In the genomic region with DNA sequence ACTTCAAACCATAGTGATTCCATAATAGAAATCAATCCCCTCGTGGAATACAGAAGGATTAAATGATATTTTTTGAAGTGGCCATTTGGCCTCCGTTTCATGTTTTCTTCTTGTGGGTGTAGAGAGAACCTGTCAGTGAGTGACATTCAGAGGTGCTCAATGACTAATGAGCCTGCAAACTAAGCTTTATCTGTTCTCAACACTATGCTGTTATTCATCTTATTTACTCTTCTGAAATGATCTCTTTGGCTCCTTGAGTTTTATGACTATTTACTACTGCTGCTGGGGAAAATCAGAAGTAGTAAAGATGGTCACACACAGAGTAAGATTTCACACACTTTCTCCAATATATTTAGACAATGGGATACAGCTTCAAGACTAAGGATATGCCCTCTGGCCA, we compare ENCODE assay signal across 2 cellular contexts.
TF ChIP-seq lines count a peak whose summit lies in the region.

No MANE protein-coding gene starts in this region.

TF ChIP-seq in HEK293, 187 proteins besides CTCF, POLR2A, EP300 and RAD21 (continued from another document and continues in another):
- TF ChIP-seq, protein P1, sequence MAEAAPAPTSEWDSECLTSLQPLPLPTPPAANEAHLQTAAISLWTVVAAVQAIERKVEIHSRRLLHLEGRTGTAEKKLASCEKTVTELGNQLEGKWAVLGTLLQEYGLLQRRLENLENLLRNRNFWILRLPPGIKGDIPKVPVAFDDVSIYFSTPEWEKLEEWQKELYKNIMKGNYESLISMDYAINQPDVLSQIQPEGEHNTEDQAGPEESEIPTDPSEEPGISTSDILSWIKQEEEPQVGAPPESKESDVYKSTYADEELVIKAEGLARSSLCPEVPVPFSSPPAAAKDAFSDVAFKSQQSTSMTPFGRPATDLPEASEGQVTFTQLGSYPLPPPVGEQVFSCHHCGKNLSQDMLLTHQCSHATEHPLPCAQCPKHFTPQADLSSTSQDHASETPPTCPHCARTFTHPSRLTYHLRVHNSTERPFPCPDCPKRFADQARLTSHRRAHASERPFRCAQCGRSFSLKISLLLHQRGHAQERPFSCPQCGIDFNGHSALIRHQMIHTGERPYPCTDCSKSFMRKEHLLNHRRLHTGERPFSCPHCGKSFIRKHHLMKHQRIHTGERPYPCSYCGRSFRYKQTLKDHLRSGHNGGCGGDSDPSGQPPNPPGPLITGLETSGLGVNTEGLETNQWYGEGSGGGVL (tag by site-specific recombination; IDR thresholded peaks at IDR 0.05), result no peak
- TF ChIP-seq ZNF266 (tag by site-specific recombination; IDR thresholded peaks at IDR 0.05; ENCODE audit: low read depth) (no peak), ZNF670 (tag by site-specific recombination; IDR thresholded peaks at IDR 0.05; ENCODE audit: low read depth) (no peak), ZNF596 (tag by site-specific recombination; IDR thresholded peaks at IDR 0.05) (no peak), ZFP69B (tag by site-specific recombination; IDR thresholded peaks at IDR 0.05) (no peak), ZNF514 (tag by site-specific recombination; IDR thresholded peaks at IDR 0.05) (no peak), FEZF1 (tag by site-specific recombination; IDR thresholded peaks at IDR 0.05) (peak; percentile 54), ZNF621 (tag by site-specific recombination; IDR thresholded peaks at IDR 0.05) (no peak), ZNF560 (tag by site-specific recombination; IDR thresholded peaks at IDR 0.05; ENCODE audit: borderline replicate concordance) (no peak)
- TF ChIP-seq, protein P2, sequence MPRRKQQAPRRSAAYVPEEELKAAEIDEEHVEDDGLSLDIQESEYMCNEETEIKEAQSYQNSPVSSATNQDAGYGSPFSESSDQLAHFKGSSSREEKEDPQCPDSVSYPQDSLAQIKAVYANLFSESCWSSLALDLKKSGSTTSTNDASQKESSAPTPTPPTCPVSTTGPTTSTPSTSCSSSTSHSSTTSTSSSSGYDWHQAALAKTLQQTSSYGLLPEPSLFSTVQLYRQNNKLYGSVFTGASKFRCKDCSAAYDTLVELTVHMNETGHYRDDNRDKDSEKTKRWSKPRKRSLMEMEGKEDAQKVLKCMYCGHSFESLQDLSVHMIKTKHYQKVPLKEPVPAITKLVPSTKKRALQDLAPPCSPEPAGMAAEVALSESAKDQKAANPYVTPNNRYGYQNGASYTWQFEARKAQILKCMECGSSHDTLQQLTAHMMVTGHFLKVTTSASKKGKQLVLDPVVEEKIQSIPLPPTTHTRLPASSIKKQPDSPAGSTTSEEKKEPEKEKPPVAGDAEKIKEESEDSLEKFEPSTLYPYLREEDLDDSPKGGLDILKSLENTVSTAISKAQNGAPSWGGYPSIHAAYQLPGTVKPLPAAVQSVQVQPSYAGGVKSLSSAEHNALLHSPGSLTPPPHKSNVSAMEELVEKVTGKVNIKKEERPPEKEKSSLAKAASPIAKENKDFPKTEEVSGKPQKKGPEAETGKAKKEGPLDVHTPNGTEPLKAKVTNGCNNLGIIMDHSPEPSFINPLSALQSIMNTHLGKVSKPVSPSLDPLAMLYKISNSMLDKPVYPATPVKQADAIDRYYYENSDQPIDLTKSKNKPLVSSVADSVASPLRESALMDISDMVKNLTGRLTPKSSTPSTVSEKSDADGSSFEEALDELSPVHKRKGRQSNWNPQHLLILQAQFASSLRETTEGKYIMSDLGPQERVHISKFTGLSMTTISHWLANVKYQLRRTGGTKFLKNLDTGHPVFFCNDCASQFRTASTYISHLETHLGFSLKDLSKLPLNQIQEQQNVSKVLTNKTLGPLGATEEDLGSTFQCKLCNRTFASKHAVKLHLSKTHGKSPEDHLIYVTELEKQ (tag by site-specific recombination; IDR thresholded peaks at IDR 0.05; ENCODE audit: borderline replicate concordance), result peak; percentile 20; the same call in 1 of the 2 replicates
- TF ChIP-seq, protein P3, sequence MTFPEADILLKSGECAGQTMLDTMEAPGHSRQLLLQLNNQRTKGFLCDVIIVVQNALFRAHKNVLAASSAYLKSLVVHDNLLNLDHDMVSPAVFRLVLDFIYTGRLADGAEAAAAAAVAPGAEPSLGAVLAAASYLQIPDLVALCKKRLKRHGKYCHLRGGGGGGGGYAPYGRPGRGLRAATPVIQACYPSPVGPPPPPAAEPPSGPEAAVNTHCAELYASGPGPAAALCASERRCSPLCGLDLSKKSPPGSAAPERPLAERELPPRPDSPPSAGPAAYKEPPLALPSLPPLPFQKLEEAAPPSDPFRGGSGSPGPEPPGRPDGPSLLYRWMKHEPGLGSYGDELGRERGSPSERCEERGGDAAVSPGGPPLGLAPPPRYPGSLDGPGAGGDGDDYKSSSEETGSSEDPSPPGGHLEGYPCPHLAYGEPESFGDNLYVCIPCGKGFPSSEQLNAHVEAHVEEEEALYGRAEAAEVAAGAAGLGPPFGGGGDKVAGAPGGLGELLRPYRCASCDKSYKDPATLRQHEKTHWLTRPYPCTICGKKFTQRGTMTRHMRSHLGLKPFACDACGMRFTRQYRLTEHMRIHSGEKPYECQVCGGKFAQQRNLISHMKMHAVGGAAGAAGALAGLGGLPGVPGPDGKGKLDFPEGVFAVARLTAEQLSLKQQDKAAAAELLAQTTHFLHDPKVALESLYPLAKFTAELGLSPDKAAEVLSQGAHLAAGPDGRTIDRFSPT (tag by site-specific recombination; IDR thresholded peaks at IDR 0.05), result peak; percentile 24; the same call in 1 of the 2 replicates

TF ChIP-seq in K562, 482 proteins besides CTCF, POLR2A, EP300 and RAD21 (continued from another document and continues in another):
- TF ChIP-seq, protein P4, sequence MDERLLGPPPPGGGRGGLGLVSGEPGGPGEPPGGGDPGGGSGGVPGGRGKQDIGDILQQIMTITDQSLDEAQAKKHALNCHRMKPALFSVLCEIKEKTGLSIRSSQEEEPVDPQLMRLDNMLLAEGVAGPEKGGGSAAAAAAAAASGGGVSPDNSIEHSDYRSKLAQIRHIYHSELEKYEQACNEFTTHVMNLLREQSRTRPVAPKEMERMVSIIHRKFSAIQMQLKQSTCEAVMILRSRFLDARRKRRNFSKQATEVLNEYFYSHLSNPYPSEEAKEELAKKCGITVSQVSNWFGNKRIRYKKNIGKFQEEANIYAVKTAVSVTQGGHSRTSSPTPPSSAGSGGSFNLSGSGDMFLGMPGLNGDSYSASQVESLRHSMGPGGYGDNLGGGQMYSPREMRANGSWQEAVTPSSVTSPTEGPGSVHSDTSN (CRISPR knock-in tag; IDR thresholded peaks at IDR 0.05; ENCODE audit: low read depth), result peak; percentile 78; the same call in 1 of the 2 replicates
- TF ChIP-seq, protein P4 (tag; conservative IDR thresholded peaks at IDR 0.05; ENCODE audit: low read depth), result peak; percentile 99
- TF ChIP-seq HDAC3 (IDR thresholded peaks at IDR 0.05; ENCODE audit: borderline replicate concordance, partially characterized antibody) (peak; percentile 67), TRIM28 (IDR thresholded peaks at IDR 0.05) (peak; percentile 69; the same call in 1 of the 2 replicates), ATF7 (IDR thresholded peaks at IDR 0.05) (peak; percentile 45; the same call in 1 of the 2 replicates), FOXA3 (CRISPR knock-in tag; conservative IDR thresholded peaks at IDR 0.05 in 1 of 2, IDR thresholded peaks at IDR 0.05 in 1 of 2) (peak; percentile 87 to 95), PML (IDR thresholded peaks at IDR 0.05; ENCODE audit: low read length) (peak; percentile 92), SMAD4 (CRISPR knock-in tag; conservative IDR thresholded peaks at IDR 0.05) (0 out of 2 replicates have a peak, but pooled peaks have one; percentile 46), PRPF4 (IDR thresholded peaks at IDR 0.05; ENCODE audit: insufficient read depth, low read depth, low read length, poor library complexity, severe bottlenecking) (no peak), ARID1B (IDR thresholded peaks at IDR 0.05) (peak; percentile 97), XRCC5 (IDR thresholded peaks at IDR 0.05; ENCODE audit: low read depth, low read length) (no peak), RBM17 (IDR thresholded peaks at IDR 0.05; ENCODE audit: borderline replicate concordance, low read depth, low read length) (no peak), CBX1 (IDR thresholded peaks at IDR 0.05; ENCODE audit: low read depth) (0 out of 2 replicates have a peak, but pooled peaks have one; percentile 22), HSF4 (CRISPR knock-in tag; IDR thresholded peaks at IDR 0.05; ENCODE audit: borderline replicate concordance) (no peak), TRIM24 (IDR thresholded peaks at IDR 0.05) (peak; percentile 84), WHSC1 (IDR thresholded peaks at IDR 0.05; ENCODE audit: low read length) (no peak), KDM1A (IDR thresholded peaks at IDR 0.05) (peak; percentile 84 to 87), RAD51 (IDR thresholded peaks at IDR 0.05; ENCODE audit: borderline replicate concordance, low read depth) (no peak), SIN3B (IDR thresholded peaks at IDR 0.05; ENCODE audit: low read depth) (no peak), ARHGAP35 (IDR thresholded peaks at IDR 0.05; ENCODE audit: partially characterized antibody) (peak; percentile 85), MIER1 (IDR thresholded peaks at IDR 0.05; ENCODE audit: low read depth) (no peak), FOXK1 (CRISPR knock-in tag; IDR thresholded peaks at IDR 0.05; ENCODE audit: borderline replicate concordance) (no peak), ZNF551 (CRISPR knock-in tag; IDR thresholded peaks at IDR 0.05) (no peak), KHSRP (IDR thresholded peaks at IDR 0.05) (0 out of 2 replicates have a peak, but pooled peaks have one; percentile 21), RCOR1 (IDR thresholded peaks at IDR 0.05; ENCODE audit: borderline replicate concordance in 1 of 2, low read depth in 2 of 2, low read length in 2 of 2) (peak in 1 of 2 experiments; percentile 72; a peak in 2 of 4 replicates)
- TF ChIP-seq, protein P5, sequence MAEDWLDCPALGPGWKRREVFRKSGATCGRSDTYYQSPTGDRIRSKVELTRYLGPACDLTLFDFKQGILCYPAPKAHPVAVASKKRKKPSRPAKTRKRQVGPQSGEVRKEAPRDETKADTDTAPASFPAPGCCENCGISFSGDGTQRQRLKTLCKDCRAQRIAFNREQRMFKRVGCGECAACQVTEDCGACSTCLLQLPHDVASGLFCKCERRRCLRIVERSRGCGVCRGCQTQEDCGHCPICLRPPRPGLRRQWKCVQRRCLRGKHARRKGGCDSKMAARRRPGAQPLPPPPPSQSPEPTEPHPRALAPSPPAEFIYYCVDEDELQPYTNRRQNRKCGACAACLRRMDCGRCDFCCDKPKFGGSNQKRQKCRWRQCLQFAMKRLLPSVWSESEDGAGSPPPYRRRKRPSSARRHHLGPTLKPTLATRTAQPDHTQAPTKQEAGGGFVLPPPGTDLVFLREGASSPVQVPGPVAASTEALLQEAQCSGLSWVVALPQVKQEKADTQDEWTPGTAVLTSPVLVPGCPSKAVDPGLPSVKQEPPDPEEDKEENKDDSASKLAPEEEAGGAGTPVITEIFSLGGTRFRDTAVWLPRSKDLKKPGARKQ (CRISPR knock-in tag; IDR thresholded peaks at IDR 0.05), result no peak
- TF ChIP-seq, protein P6, sequence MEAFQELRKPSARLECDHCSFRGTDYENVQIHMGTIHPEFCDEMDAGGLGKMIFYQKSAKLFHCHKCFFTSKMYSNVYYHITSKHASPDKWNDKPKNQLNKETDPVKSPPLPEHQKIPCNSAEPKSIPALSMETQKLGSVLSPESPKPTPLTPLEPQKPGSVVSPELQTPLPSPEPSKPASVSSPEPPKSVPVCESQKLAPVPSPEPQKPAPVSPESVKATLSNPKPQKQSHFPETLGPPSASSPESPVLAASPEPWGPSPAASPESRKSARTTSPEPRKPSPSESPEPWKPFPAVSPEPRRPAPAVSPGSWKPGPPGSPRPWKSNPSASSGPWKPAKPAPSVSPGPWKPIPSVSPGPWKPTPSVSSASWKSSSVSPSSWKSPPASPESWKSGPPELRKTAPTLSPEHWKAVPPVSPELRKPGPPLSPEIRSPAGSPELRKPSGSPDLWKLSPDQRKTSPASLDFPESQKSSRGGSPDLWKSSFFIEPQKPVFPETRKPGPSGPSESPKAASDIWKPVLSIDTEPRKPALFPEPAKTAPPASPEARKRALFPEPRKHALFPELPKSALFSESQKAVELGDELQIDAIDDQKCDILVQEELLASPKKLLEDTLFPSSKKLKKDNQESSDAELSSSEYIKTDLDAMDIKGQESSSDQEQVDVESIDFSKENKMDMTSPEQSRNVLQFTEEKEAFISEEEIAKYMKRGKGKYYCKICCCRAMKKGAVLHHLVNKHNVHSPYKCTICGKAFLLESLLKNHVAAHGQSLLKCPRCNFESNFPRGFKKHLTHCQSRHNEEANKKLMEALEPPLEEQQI (IDR thresholded peaks at IDR 0.05), result peak; percentile 84
- TF ChIP-seq, protein P7, sequence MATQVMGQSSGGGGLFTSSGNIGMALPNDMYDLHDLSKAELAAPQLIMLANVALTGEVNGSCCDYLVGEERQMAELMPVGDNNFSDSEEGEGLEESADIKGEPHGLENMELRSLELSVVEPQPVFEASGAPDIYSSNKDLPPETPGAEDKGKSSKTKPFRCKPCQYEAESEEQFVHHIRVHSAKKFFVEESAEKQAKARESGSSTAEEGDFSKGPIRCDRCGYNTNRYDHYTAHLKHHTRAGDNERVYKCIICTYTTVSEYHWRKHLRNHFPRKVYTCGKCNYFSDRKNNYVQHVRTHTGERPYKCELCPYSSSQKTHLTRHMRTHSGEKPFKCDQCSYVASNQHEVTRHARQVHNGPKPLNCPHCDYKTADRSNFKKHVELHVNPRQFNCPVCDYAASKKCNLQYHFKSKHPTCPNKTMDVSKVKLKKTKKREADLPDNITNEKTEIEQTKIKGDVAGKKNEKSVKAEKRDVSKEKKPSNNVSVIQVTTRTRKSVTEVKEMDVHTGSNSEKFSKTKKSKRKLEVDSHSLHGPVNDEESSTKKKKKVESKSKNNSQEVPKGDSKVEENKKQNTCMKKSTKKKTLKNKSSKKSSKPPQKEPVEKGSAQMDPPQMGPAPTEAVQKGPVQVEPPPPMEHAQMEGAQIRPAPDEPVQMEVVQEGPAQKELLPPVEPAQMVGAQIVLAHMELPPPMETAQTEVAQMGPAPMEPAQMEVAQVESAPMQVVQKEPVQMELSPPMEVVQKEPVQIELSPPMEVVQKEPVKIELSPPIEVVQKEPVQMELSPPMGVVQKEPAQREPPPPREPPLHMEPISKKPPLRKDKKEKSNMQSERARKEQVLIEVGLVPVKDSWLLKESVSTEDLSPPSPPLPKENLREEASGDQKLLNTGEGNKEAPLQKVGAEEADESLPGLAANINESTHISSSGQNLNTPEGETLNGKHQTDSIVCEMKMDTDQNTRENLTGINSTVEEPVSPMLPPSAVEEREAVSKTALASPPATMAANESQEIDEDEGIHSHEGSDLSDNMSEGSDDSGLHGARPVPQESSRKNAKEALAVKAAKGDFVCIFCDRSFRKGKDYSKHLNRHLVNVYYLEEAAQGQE (CRISPR knock-in tag; IDR thresholded peaks at IDR 0.05; ENCODE audit: low read depth), result no peak
- TF ChIP-seq, protein P8, sequence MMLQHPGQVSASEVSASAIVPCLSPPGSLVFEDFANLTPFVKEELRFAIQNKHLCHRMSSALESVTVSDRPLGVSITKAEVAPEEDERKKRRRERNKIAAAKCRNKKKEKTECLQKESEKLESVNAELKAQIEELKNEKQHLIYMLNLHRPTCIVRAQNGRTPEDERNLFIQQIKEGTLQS (IDR thresholded peaks at IDR 0.05), result peak; percentile 75
- TF ChIP-seq, protein P8 (CRISPR knock-in tag; conservative IDR thresholded peaks at IDR 0.05), result no peak
